In genomic region chr1:81560629-81561028, GRCh38 we compare ENCODE assay signal across 22 cellular contexts.
A peak's percentile ranks its signal among the peaks of the same experiment; 100 is the strongest.
DNase-seq lines count a peak whose midpoint lies in the region; ATAC-seq, FAIRE-seq and TF ChIP-seq lines count a peak whose summit lies in the region.
"Had no signal": no experiment of that assay in that cellular context is flagged by ENCODE, and none has a peak within 500 bp of the region (broad histone marks: within the 10 kb centered on the region; RNA-seq: fewer than 3 reads in every experiment).

No MANE protein-coding gene starts in this region.

- ATAC-seq in Right ventricle myocardium inferior (no peak), HG02840 (IDR thresholded peaks at IDR 0.05; ENCODE audit: low FRiP score, unreplicated experiment) (no peak)
- ATAC-seq: A549; CD8-positive, alpha-beta T cell; GM12878 had no signal

- DNase-seq in Right ventricle myocardium inferior (ENCODE audit: missing footprints) (peak; percentile 65), cardiac septum (ENCODE audit: low spot score) (no peak), islet precursor cell (peak; percentile 86), HEK293T (ENCODE audit: extremely low spot score) (no peak), HTR-8/SVneo (ENCODE audit: insufficient read length, low spot score) (no peak)
- DNase-seq: AML-193; Caco-2; Calu3; CD4-positive, alpha-beta T cell; CD8-positive, alpha-beta T cell; DMS79 treated with DMSO at 0.1 percent for 48 hours; GDM1 had no signal

- no peak for TF ChIP-seq CTCF in VCaP (conservative IDR thresholded peaks at IDR 0.05)

- POLR2A ChIA-PET in HEK293T (lab: Yijun Ruan, JAX) = no interaction called here

- no peak for FAIRE-seq in HTR-8/SVneo (lab: Jason Lieb, UNC)
- FAIRE-seq: A549, D721Med, GM12878, GM12892, GM18507 had no signal

- CTCF ChIA-PET in HEK293T (lab: Yijun Ruan, JAX) = no interaction called here

- H3K27ac ChIP-seq in VCaP = peak overlapping the region; percentile 53
- H3K27ac ChIP-seq: 22Rv1; A549; BLaER1 treated with 17β-estradiol and CSF1 and Interleukin-3, amounts not matched to agents 10 nM and 100 nM; C4-2B had no signal

- intact Hi-C loops in Right ventricle myocardium inferior (cut with DNase I) = no loop called here
- intact Hi-C loops in cardiac septum (cut with DNase I) = no loop called here

TF ChIP-seq in HEK293T, 16 proteins besides CTCF, POLR2A, EP300 and RAD21:
- TF ChIP-seq PKNOX1 (IDR thresholded peaks at IDR 0.05) (no peak), FOXA1 (IDR thresholded peaks at IDR 0.05) (no peak), BHLHE40 (IDR thresholded peaks at IDR 0.05; ENCODE audit: borderline replicate concordance) (no peak), LEF1 (IDR thresholded peaks at IDR 0.05; ENCODE audit: borderline replicate concordance) (no peak), FOXK2 (IDR thresholded peaks at IDR 0.05) (no peak)

Comparison
In these comparisons a context has a peak if more than half of its experiments do, and no peak if none do; other contexts are left out.
1. DNase-seq: peak in Right ventricle myocardium inferior (single experiment) and islet precursor cell (single experiment); none in cardiac septum (single experiment), HEK293T (single experiment) and HTR-8/SVneo (single experiment).